In genomic region chr2:61694312-61695274, GRCh38 we compare ENCODE assay signal across 8 cellular contexts.
DNase-seq lines count a peak whose midpoint lies in the region; ATAC-seq and TF ChIP-seq lines count a peak whose summit lies in the region.

No MANE protein-coding gene starts in this region.

- ATAC-seq in GM19452 (IDR thresholded peaks at IDR 0.05; ENCODE audit: unreplicated experiment) (peak; percentile 92), HG03575 (IDR thresholded peaks at IDR 0.05; ENCODE audit: extremely low read depth, insufficient number of reproducible peaks, low FRiP score, unreplicated experiment) (peak; percentile 59), PC-3 (peak; percentile 99)
- ATAC-seq in naive thymus-derived CD8-positive, alpha-beta T cell, result peak; percentile 85 to 88
- peak; percentile 96 for ATAC-seq in stimulated activated naive B cell treated with anti-CD40 and anti-IgM and Interleukin-4, amounts not matched to agents 10 μg/mL and 1 μg/mL and 100 μg/mL, for 72 hours (replicated peaks)

- H3K9me2 ChIP-seq in PC-3 (replicated peaks; ENCODE audit: low read length), result no peaks in the 10 kb centered on the region

- CTCF ChIA-PET in PC-3 (lab: Charles Lee), result interaction anchor here (0.6 kb wide), 1 partner anchor 95 kb away, joined by 4 read pairs; no protein-coding TSS in a partner anchor

- H3K9ac ChIP-seq in PC-3 (ENCODE audit: low read length), result peak overlapping the region; percentile 67
- H3K9ac ChIP-seq in fibroblast of lung (ENCODE audit: insufficient read depth, low read length), result peak overlapping the region; percentile 59

- H3K4me2 ChIP-seq in PC-3 (ENCODE audit: low read length) (peak overlapping the region; percentile 97), fibroblast of lung (ENCODE audit: extremely low read depth, insufficient read depth, low read length) (peak overlapping the region; percentile 96)

- H3K4me3 Mint-ChIP-seq in activated T-helper 1 cell treated with anti-CD3 and anti-CD28 coated beads, Interleukin-12 subunit alpha, Interleukin-12 subunit beta, Interleukin-2, Interleukin-4 antibody, amounts not matched to agents 30 ng/mL and 10 ng/mL and 1 ng/mL, durations not matched to agents 14 hours and 24 hours and 36 hours, result peak overlapping the region; percentile 89
- peak overlapping the region; percentile 82 to 97 (median 91) for H3K4me3 Mint-ChIP-seq in naive thymus-derived CD8-positive, alpha-beta T cell
- peak overlapping the region; percentile 87 to 88 for H3K4me3 Mint-ChIP-seq in stimulated activated naive B cell treated with anti-CD40 and anti-IgM and Interleukin-4, amounts not matched to agents 10 μg/mL and 1 μg/mL and 100 μg/mL, for 72 hours

- H3K9me3 ChIP-seq in PC-3 (ENCODE audit: low read length) (no peaks in the 10 kb centered on the region), fibroblast of lung (ENCODE audit: control insufficient read depth, insufficient read depth, low read depth, low read length) (no peaks in the 10 kb centered on the region)

- H3K36me3 ChIP-seq in PC-3 (ENCODE audit: low read depth, low read length), result no peaks in the 10 kb centered on the region
- H3K36me3 ChIP-seq in fibroblast of lung (ENCODE audit: control insufficient read depth, insufficient read depth, low read length), result no peaks in the 10 kb centered on the region

- H3K27me3 ChIP-seq in PC-3 (ENCODE audit: low read length), result no peaks in the 10 kb centered on the region
- H3K27me3 ChIP-seq in fibroblast of lung (ENCODE audit: control insufficient read depth, insufficient read depth, low read length), result no peaks in the 10 kb centered on the region

- TSS peak; percentile 91 for BruUV-seq in PC-3 (replicated peaks; lab: Mats Ljungman, UMichigan)

- no peaks in the 10 kb centered on the region for H3F3A ChIP-seq in PC-3 (ENCODE audit: low read length, unreplicated experiment)

- H4K20me1 ChIP-seq in PC-3 (ENCODE audit: low read length) (no peaks in the 10 kb centered on the region), fibroblast of lung (ENCODE audit: control insufficient read depth, extremely low read depth, insufficient read depth, low read length) (no peaks in the 10 kb centered on the region)

- H3K27ac ChIP-seq in PC-3 (ENCODE audit: low read length) (no peak overlapping the region), fibroblast of lung (ENCODE audit: insufficient read depth, low read length) (peak overlapping the region; percentile 70)

- POLR2A ChIA-PET in PC-3 (lab: Charles Lee; ENCODE audit: unreplicated experiment), result interaction anchor here (0.6 kb wide), 1 partner anchor 61 kb away, joined by 6 read pairs; no protein-coding TSS in a partner anchor
- POLR2A ChIA-PET in naive thymus-derived CD8-positive, alpha-beta T cell (lab: Charles Lee), result interaction anchor here (0.6 to 0.7 kb wide), 2 partner anchors 156 kb away, joined by 3 read pairs; partner anchors contain the start of gene XPO1

- H3K36me3 Mint-ChIP-seq in activated T-helper 1 cell treated with anti-CD3 and anti-CD28 coated beads, Interleukin-12 subunit alpha, Interleukin-12 subunit beta, Interleukin-2, Interleukin-4 antibody, amounts not matched to agents 30 ng/mL and 10 ng/mL and 1 ng/mL, durations not matched to agents 14 hours and 24 hours and 36 hours (ENCODE audit: low read depth), result peaks cover 1% of the 10 kb centered on the region
- H3K36me3 Mint-ChIP-seq in naive thymus-derived CD8-positive, alpha-beta T cell, result no peaks in the 10 kb centered on the region
- H3K36me3 Mint-ChIP-seq in stimulated activated naive B cell treated with anti-CD40 and anti-IgM and Interleukin-4, amounts not matched to agents 10 μg/mL and 1 μg/mL and 100 μg/mL, for 72 hours, result no peaks in the 10 kb centered on the region

- intact Hi-C loops in PC-3 (cut with micrococcal nuclease), result loop anchor here (10.0 kb wide), 1 partner anchor 160 kb away; the partner anchor contains the start of gene FAM161A
- intact Hi-C loops in activated T-helper 1 cell treated with anti-CD3 and anti-CD28 coated beads, Interleukin-12 subunit alpha, Interleukin-12 subunit beta, Interleukin-2, Interleukin-4 antibody, amounts not matched to agents 30 ng/mL and 10 ng/mL and 1 ng/mL, durations not matched to agents 14 hours and 24 hours and 36 hours (cut with micrococcal nuclease), result loop anchor here (1.0 to 10.0 kb wide), 11 partner anchors 70 to 1893 kb away; partner anchors contain the start of genes CCT4, EHBP1, FAM161A and MDH1

- peaks cover 14% of the 10 kb centered on the region for H3K4me1 Mint-ChIP-seq in activated T-helper 1 cell treated with anti-CD3 and anti-CD28 coated beads, Interleukin-12 subunit alpha, Interleukin-12 subunit beta, Interleukin-2, Interleukin-4 antibody, amounts not matched to agents 30 ng/mL and 10 ng/mL and 1 ng/mL, durations not matched to agents 14 hours and 24 hours and 36 hours (ENCODE audit: low read depth)
- peaks cover 4 to 13% (median 12%) of the 10 kb centered on the region in 4 donors for H3K4me1 Mint-ChIP-seq in naive thymus-derived CD8-positive, alpha-beta T cell
- peaks cover 12 to 16% of the 10 kb centered on the region in 2 donors for H3K4me1 Mint-ChIP-seq in stimulated activated naive B cell treated with anti-CD40 and anti-IgM and Interleukin-4, amounts not matched to agents 10 μg/mL and 1 μg/mL and 100 μg/mL, for 72 hours

- H2AFZ ChIP-seq in PC-3 (ENCODE audit: low read length) (peak overlapping the region; percentile 96), fibroblast of lung (ENCODE audit: low read length) (peak overlapping the region; percentile 99)

- H3K27me3 Mint-ChIP-seq in activated T-helper 1 cell treated with anti-CD3 and anti-CD28 coated beads, Interleukin-12 subunit alpha, Interleukin-12 subunit beta, Interleukin-2, Interleukin-4 antibody, amounts not matched to agents 30 ng/mL and 10 ng/mL and 1 ng/mL, durations not matched to agents 14 hours and 24 hours and 36 hours (ENCODE audit: insufficient read depth), result peaks cover 2% of the 10 kb centered on the region
- peaks cover 0 to 2% (median 0%) of the 10 kb centered on the region in 5 donors for H3K27me3 Mint-ChIP-seq in naive thymus-derived CD8-positive, alpha-beta T cell
- no peaks in the 10 kb centered on the region for H3K27me3 Mint-ChIP-seq in stimulated activated naive B cell treated with anti-CD40 and anti-IgM and Interleukin-4, amounts not matched to agents 10 μg/mL and 1 μg/mL and 100 μg/mL, for 72 hours

- DNase-seq in COLO668 (lab: John Stamatoyannopoulos, UW; ENCODE audit: unreplicated experiment) (peak; percentile 97), PC-3 (peak; percentile 89), fibroblast of lung (ENCODE audit: low read depth in 2 of 2) (peak; percentile 82 to 89)
- peak; percentile 80 for DNase-seq in activated T-helper 1 cell treated with anti-CD3 and anti-CD28 coated beads, Interleukin-12 subunit alpha, Interleukin-12 subunit beta, Interleukin-2, Interleukin-4 antibody, amounts not matched to agents 30 ng/mL and 10 ng/mL and 1 ng/mL, durations not matched to agents 14 hours and 24 hours and 36 hours (ENCODE audit: low spot score)
- peak; percentile 62 to 90 (median 83) for DNase-seq in naive thymus-derived CD8-positive, alpha-beta T cell
- DNase-seq in stimulated activated naive B cell treated with anti-CD40 and anti-IgM and Interleukin-4, amounts not matched to agents 10 μg/mL and 1 μg/mL and 100 μg/mL, for 72 hours, result peak; percentile 90

- H3K9me3 Mint-ChIP-seq in activated T-helper 1 cell treated with anti-CD3 and anti-CD28 coated beads, Interleukin-12 subunit alpha, Interleukin-12 subunit beta, Interleukin-2, Interleukin-4 antibody, amounts not matched to agents 30 ng/mL and 10 ng/mL and 1 ng/mL, durations not matched to agents 14 hours and 24 hours and 36 hours, result no peaks in the 10 kb centered on the region
- no peaks in the 10 kb centered on the region for H3K9me3 Mint-ChIP-seq in naive thymus-derived CD8-positive, alpha-beta T cell
- H3K9me3 Mint-ChIP-seq in stimulated activated naive B cell treated with anti-CD40 and anti-IgM and Interleukin-4, amounts not matched to agents 10 μg/mL and 1 μg/mL and 100 μg/mL, for 72 hours, result no peaks in the 10 kb centered on the region

- H3K4me1 ChIP-seq in PC-3 (ENCODE audit: insufficient read depth, low read length) (peaks cover 5% of the 10 kb centered on the region; the same call in 1 of the 2 replicates), fibroblast of lung (ENCODE audit: control insufficient read depth, extremely low read depth, insufficient read depth, low read length) (no peaks in the 10 kb centered on the region)

- H3K4me3 ChIP-seq in PC-3 (ENCODE audit: low read length) (peak overlapping the region; percentile 94), fibroblast of lung (replicated peaks in 1 of 4; ENCODE audit: control extremely low read depth in 1 of 4, insufficient read depth in 1 of 4, low read depth in 3 of 4, low read length in 4 of 4) (peak overlapping the region; percentile 63 to 85 (median 81))

- H3K79me2 ChIP-seq in PC-3 (ENCODE audit: low read length), result no peaks in the 10 kb centered on the region
- H3K79me2 ChIP-seq in fibroblast of lung (ENCODE audit: control insufficient read depth, insufficient read depth, low read length), result no peaks in the 10 kb centered on the region

- peak overlapping the region; percentile 76 for H3K27ac Mint-ChIP-seq in activated T-helper 1 cell treated with anti-CD3 and anti-CD28 coated beads, Interleukin-12 subunit alpha, Interleukin-12 subunit beta, Interleukin-2, Interleukin-4 antibody, amounts not matched to agents 30 ng/mL and 10 ng/mL and 1 ng/mL, durations not matched to agents 14 hours and 24 hours and 36 hours
- H3K27ac Mint-ChIP-seq in naive thymus-derived CD8-positive, alpha-beta T cell, result peak overlapping the region; percentile 21 to 94 (median 90)
- H3K27ac Mint-ChIP-seq in stimulated activated naive B cell treated with anti-CD40 and anti-IgM and Interleukin-4, amounts not matched to agents 10 μg/mL and 1 μg/mL and 100 μg/mL, for 72 hours, result peak overlapping the region; percentile 90

- peak; percentile 82 for TF ChIP-seq CTCF in PC-3 (conservative IDR thresholded peaks at IDR 0.05; ENCODE audit: low read depth, low read length)
- peak; percentile 31 to 47 for TF ChIP-seq CTCF in fibroblast of lung (conservative IDR thresholded peaks at IDR 0.05 in 1 of 2, IDR thresholded peaks at IDR 0.05 in 1 of 2; ENCODE audit: low read depth in 1 of 2, low read length in 2 of 2)
